ENCODE assay signal across 31 cellular contexts in genomic region chr10:68461032-68461431, GRCh38.
"Had no signal": no experiment of that assay in that cellular context is flagged by ENCODE, and none has a peak within 500 bp of the region (broad histone marks: within the 10 kb centered on the region; RNA-seq: fewer than 3 reads in every experiment).

No MANE protein-coding gene starts in this region.

- ATAC-seq: natural killer cell; psoas muscle; right cardiac atrium; sciatic nerve; stimulated activated memory B cell treated with anti-CD40 and anti-IgM and Interleukin-4, amounts not matched to agents 10 μg/mL and 1 μg/mL and 100 μg/mL, for 72 hours; stimulated activated naive CD8-positive, alpha-beta T cell treated with anti-CD3 and anti-CD28 coated beads, Interleukin-15, amount 100 ng/mL, for 72 hours; stimulated activated naive CD8-positive, alpha-beta T cell treated with anti-CD3 and anti-CD28 coated beads, Interleukin-15, Interleukin-2, amounts not matched to agents 100 U/mL and 50 U/mL, for 24 hours; upper lobe of right lung had no signal

- H2AFZ ChIP-seq: neural progenitor cell, parathyroid adenoma had no signal

- H3K9me3 Mint-ChIP-seq: natural killer cell; nephron; neural progenitor cell; stimulated activated memory B cell treated with anti-CD40 and anti-IgM and Interleukin-4, amounts not matched to agents 10 μg/mL and 1 μg/mL and 100 μg/mL, for 72 hours; stimulated activated naive CD8-positive, alpha-beta T cell treated with anti-CD3 and anti-CD28 coated beads, Interleukin-15, amount 100 ng/mL, for 72 hours; type B pancreatic cell had no signal

- H3K36me3 ChIP-seq: ovary, transverse colon, upper lobe of right lung, uterus had no signal

- H3K4me1 ChIP-seq: neural progenitor cell, parathyroid adenoma, psoas muscle, spleen, suprapubic skin, testis, tibial artery, transverse colon, upper lobe of right lung, uterus had no signal

- H3K9ac ChIP-seq: neural progenitor cell, parathyroid adenoma had no signal

- H3K4me2 ChIP-seq: neural progenitor cell, smooth muscle cell had no signal

- H3K4me1 Mint-ChIP-seq: natural killer cell; nephron; neural progenitor cell; stimulated activated memory B cell treated with anti-CD40 and anti-IgM and Interleukin-4, amounts not matched to agents 10 μg/mL and 1 μg/mL and 100 μg/mL, for 72 hours; stimulated activated naive CD8-positive, alpha-beta T cell treated with anti-CD3 and anti-CD28 coated beads, Interleukin-15, amount 100 ng/mL, for 72 hours had no signal

- H3K36me3 Mint-ChIP-seq: natural killer cell had no signal

- DNase-seq: natural killer cell; occipital lobe; ovary; posterior cingulate gyrus; psoas muscle; right cardiac atrium; spleen; stimulated activated CD4-positive, alpha-beta T cell treated with anti-CD3 and anti-CD28 coated beads, Interleukin-12 subunit alpha, Interleukin-12 subunit beta, amount 100 ng/mL, for 4 hours; stimulated activated CD4-positive, alpha-beta T cell treated with anti-CD3 and anti-CD28 coated beads, Interleukin-1b, Interleukin-23, amount 100 ng/mL, for 48 hours; stimulated activated CD4-positive, alpha-beta T cell treated with anti-CD3 and anti-CD28 coated beads, Interleukin-4, amount 100 ng/mL, for 1 hour; stimulated activated CD4-positive, alpha-beta T cell treated with anti-CD3 and anti-CD28 coated beads, Interleukin-4, amount 100 ng/mL, for 4 hours; stimulated activated CD8-positive, alpha-beta memory T cell treated with anti-CD3 and anti-CD28 coated beads, Interleukin-4, amount 100 ng/mL, for 48 hours; stimulated activated naive CD4-positive, alpha-beta T cell; stimulated activated naive CD8-positive, alpha-beta T cell treated with anti-CD3 and anti-CD28 coated beads, Interleukin-15, amount 100 ng/mL, for 72 hours; stimulated activated naive CD8-positive, alpha-beta T cell treated with anti-CD3 and anti-CD28 coated beads, Interleukin-15, Interleukin-2, amounts not matched to agents 100 U/mL and 50 U/mL, for 24 hours; substantia nigra; testis; tibial artery; transverse colon; upper lobe of right lung; uterus had no signal

- H3K27me3 ChIP-seq: neural progenitor cell, ovary, spleen, suprapubic skin, testis, tibial artery, transverse colon, upper lobe of right lung, uterus had no signal

- H3K4me3 ChIP-seq: neural progenitor cell, ovary, psoas muscle, skin epidermis, smooth muscle cell, spleen, suprapubic skin, testis, tibial artery, transverse colon, upper lobe of right lung, uterus had no signal

- H3K9me3 ChIP-seq: ovary, psoas muscle, spleen, suprapubic skin, testis, tibial artery, transverse colon, upper lobe of right lung, uterus had no signal

- H3K27ac Mint-ChIP-seq: natural killer cell; nephron; neural progenitor cell; progenitor cell of endocrine pancreas; stimulated activated memory B cell treated with anti-CD40 and anti-IgM and Interleukin-4, amounts not matched to agents 10 μg/mL and 1 μg/mL and 100 μg/mL, for 72 hours; type B pancreatic cell had no signal

- H3K27ac ChIP-seq: neural progenitor cell, ovary, parathyroid adenoma, psoas muscle, skin epidermis, spleen, suprapubic skin, testis, tibial artery, transverse colon, upper lobe of right lung, uterus had no signal

- H3K27me3 Mint-ChIP-seq: progenitor cell of endocrine pancreas; stimulated activated memory B cell treated with anti-CD40 and anti-IgM and Interleukin-4, amounts not matched to agents 10 μg/mL and 1 μg/mL and 100 μg/mL, for 72 hours; stimulated activated naive CD8-positive, alpha-beta T cell treated with anti-CD3 and anti-CD28 coated beads, Interleukin-15, amount 100 ng/mL, for 72 hours; type B pancreatic cell had no signal

- H3K79me2 ChIP-seq: parathyroid adenoma had no signal

- H3K4me3 Mint-ChIP-seq: natural killer cell; nephron; neural progenitor cell; stimulated activated memory B cell treated with anti-CD40 and anti-IgM and Interleukin-4, amounts not matched to agents 10 μg/mL and 1 μg/mL and 100 μg/mL, for 72 hours; stimulated activated naive CD8-positive, alpha-beta T cell treated with anti-CD3 and anti-CD28 coated beads, Interleukin-15, amount 100 ng/mL, for 72 hours; type B pancreatic cell had no signal
